In genomic region chr6:37699138-37699766, GRCh38 we compare ENCODE assay signal across 8 cellular contexts. TPM values are rescaled to one million over a fixed set of nuclear protein-coding genes. Genes with fewer than 3 reads are reported as not detected.
A peak's percentile ranks its signal among the peaks of the same experiment; 100 is the strongest.
DNase-seq lines count a peak whose midpoint lies in the region; ATAC-seq and TF ChIP-seq lines count a peak whose summit lies in the region.

No MANE protein-coding gene starts in this region.

- H3K36me3 ChIP-seq in CD8-positive, alpha-beta T cell (ENCODE audit: insufficient read depth, low read length): no peaks in the 10 kb centered on the region
- H3K36me3 ChIP-seq in Loucy (ENCODE audit: insufficient read depth, low read length) (no peaks in the 10 kb centered on the region), liver (ENCODE audit: control insufficient read depth in 4 of 4, insufficient read depth in 3 of 4, low read depth in 1 of 4, low read length in 3 of 4) (no peaks in the 10 kb centered on the region), upper lobe of right lung (no peaks in the 10 kb centered on the region)

- H3K9ac ChIP-seq in Loucy (ENCODE audit: low read depth, low read length, poor library complexity, severe bottlenecking): peak overlapping the region; percentile 71
- no peak overlapping the region for H3K9ac ChIP-seq in liver (ENCODE audit: low read depth in 1 of 2, low read length in 2 of 2)

- H3K4me2 ChIP-seq in Loucy (ENCODE audit: low read depth, low read length, poor library complexity, severe bottlenecking): peak overlapping the region; percentile 83

- TF ChIP-seq RAD21 in liver (IDR thresholded peaks at IDR 0.05): no peak

- no peaks in the 10 kb centered on the region for H3K9me2 ChIP-seq in Loucy (replicated peaks; ENCODE audit: low read depth, low read length)

- peaks cover 3% of the 10 kb centered on the region for H3K36me3 Mint-ChIP-seq in CD8-positive, alpha-beta T cell
- H3K36me3 Mint-ChIP-seq in activated naive CD8-positive, alpha-beta T cell treated with anti-CD3 and anti-CD28 coated beads for 36 hours: no peaks in the 10 kb centered on the region

- H3K27ac ChIP-seq in CD8-positive, alpha-beta T cell (ENCODE audit: low read depth, low read length): no peak overlapping the region
- H3K27ac ChIP-seq in liver (ENCODE audit: low read depth in 1 of 2, low read length in 2 of 2) (no peak overlapping the region), upper lobe of right lung (peak overlapping the region; percentile 24)

- H3K79me2 ChIP-seq in Loucy (ENCODE audit: insufficient read depth, low read length): no peaks in the 10 kb centered on the region

- H3K9me3 Mint-ChIP-seq in CD8-positive, alpha-beta T cell: no peaks in the 10 kb centered on the region
- H3K9me3 Mint-ChIP-seq in activated naive CD8-positive, alpha-beta T cell treated with anti-CD3 and anti-CD28 coated beads for 36 hours: no peaks in the 10 kb centered on the region

- DNase-seq in CD8-positive, alpha-beta T cell: peak in 4 of 7 experiments; percentile 49 to 84 (median 67)
- no peak for DNase-seq in activated naive CD8-positive, alpha-beta T cell treated with anti-CD3 and anti-CD28 coated beads for 36 hours
- no peak for DNase-seq in upper lobe of right lung
- DNase-seq in NCI-H1417 treated with DMSO at 0.1 percent for 48 hours (lab: John Stamatoyannopoulos, UW): no peak

- POLR2A ChIA-PET in CD8-positive, alpha-beta T cell (lab: Charles Lee): interaction anchor here (0.5 to 2.0 kb wide), 2 partner anchors 183 to 392 kb away, joined by 4 to 8 read pairs; no protein-coding TSS in a partner anchor

- H3K4me1 ChIP-seq in CD8-positive, alpha-beta T cell (ENCODE audit: insufficient read depth, low read length): peaks cover 11% of the 10 kb centered on the region
- H3K4me1 ChIP-seq in Loucy (ENCODE audit: insufficient read depth, low read length, poor library complexity, severe bottlenecking): peaks cover 22% of the 10 kb centered on the region
- peaks cover 5 to 29% (median 20%) of the 10 kb centered on the region in 4 donors for H3K4me1 ChIP-seq in liver (ENCODE audit: control insufficient read depth in 4 of 4, insufficient read depth in 4 of 4, low read length in 3 of 4)
- H3K4me1 ChIP-seq in upper lobe of right lung: peaks cover 25% of the 10 kb centered on the region

- no peaks in the 10 kb centered on the region for H3K9me3 ChIP-seq in CD8-positive, alpha-beta T cell (ENCODE audit: low read length)
- H3K9me3 ChIP-seq in Loucy (ENCODE audit: insufficient read depth, low read depth, low read length) (no peaks in the 10 kb centered on the region), liver (ENCODE audit: control insufficient read depth in 4 of 4, low read length in 3 of 4) (no peaks in the 10 kb centered on the region), upper lobe of right lung (no peaks in the 10 kb centered on the region)

- peak; percentile 61 for ATAC-seq in CD8-positive, alpha-beta T cell
- ATAC-seq in upper lobe of right lung: no peak
- ATAC-seq in GM19395 (IDR thresholded peaks at IDR 0.05; ENCODE audit: unreplicated experiment): no peak
- no peak for ATAC-seq in HG03342 (IDR thresholded peaks at IDR 0.05; ENCODE audit: unreplicated experiment)

- 28% methylated on average over 32 of the region's 32 CpGs for WGBS in liver

- H3K27me3 ChIP-seq in CD8-positive, alpha-beta T cell (ENCODE audit: insufficient read depth, low read length): peaks cover 21% of the 10 kb centered on the region
- H3K27me3 ChIP-seq in Loucy (ENCODE audit: insufficient read depth, low read length, poor library complexity, severe bottlenecking) (peaks cover 19% of the 10 kb centered on the region), liver (ENCODE audit: control insufficient read depth in 4 of 4, insufficient read depth in 4 of 4, low read length in 3 of 4) (peaks cover 0 to 5% (median 0%) of the 10 kb centered on the region in 4 donors), upper lobe of right lung (peaks cover 32% of the 10 kb centered on the region)

- H3K4me1 Mint-ChIP-seq in CD8-positive, alpha-beta T cell (ENCODE audit: low read depth): peaks cover 18% of the 10 kb centered on the region
- H3K4me1 Mint-ChIP-seq in activated naive CD8-positive, alpha-beta T cell treated with anti-CD3 and anti-CD28 coated beads for 36 hours: peaks cover 26% of the 10 kb centered on the region

- CTCF ChIA-PET in CD8-positive, alpha-beta T cell (lab: Charles Lee): interaction anchor here (0.7 to 1.5 kb wide), 3 partner anchors 15 to 376 kb away, joined by 3 to 4 read pairs (median 3); no protein-coding TSS in a partner anchor

- peak overlapping the region; percentile 99 for H3K4me3 Mint-ChIP-seq in CD8-positive, alpha-beta T cell
- peak overlapping the region; percentile 76 for H3K4me3 Mint-ChIP-seq in activated naive CD8-positive, alpha-beta T cell treated with anti-CD3 and anti-CD28 coated beads for 36 hours

- 0 out of 2 replicates have a peak, but pooled peaks cover 5% of the 10 kb centered on the region for H3F3A ChIP-seq in Loucy (ENCODE audit: low read depth)

- peak overlapping the region; percentile 85 for H2AFZ ChIP-seq in Loucy (ENCODE audit: low read length)

- intact Hi-C loops in CD8-positive, alpha-beta T cell (cut with DNase I, micrococcal nuclease): loop anchor here (5.0 to 10.0 kb wide), 6 partner anchors 118 to 976 kb away; partner anchors contain the start of genes BTBD9 (in 2 of the 2), PPIL1 (in 1 of the 2) and ZFAND3 (in 1 of the 2)
- intact Hi-C loops in upper lobe of right lung (cut with DNase I): no loop called here

- peak overlapping the region; percentile 80 for H3K4me3 ChIP-seq in CD8-positive, alpha-beta T cell (ENCODE audit: low read depth, low read length)
- H3K4me3 ChIP-seq in Loucy (ENCODE audit: low read length, poor library complexity, severe bottlenecking): peak overlapping the region; percentile 77
- H3K4me3 ChIP-seq in liver (ENCODE audit: low read depth in 1 of 3, low read length in 3 of 3): peak overlapping the region in 2 of 3 donors; percentile 51 to 67
- peak overlapping the region; percentile 64 for H3K4me3 ChIP-seq in upper lobe of right lung

- TF ChIP-seq CTCF in CD8-positive, alpha-beta T cell (IDR thresholded peaks at IDR 0.05): no peak
- TF ChIP-seq CTCF in Loucy (conservative IDR thresholded peaks at IDR 0.05; ENCODE audit: low read length) (no peak), liver (IDR thresholded peaks at IDR 0.05; ENCODE audit: low read depth, low read length, missing input control) (no peak), upper lobe of right lung (IDR thresholded peaks at IDR 0.05) (no peak)

- peak overlapping the region; percentile 85 for H3K27ac Mint-ChIP-seq in CD8-positive, alpha-beta T cell
- no peak overlapping the region for H3K27ac Mint-ChIP-seq in activated naive CD8-positive, alpha-beta T cell treated with anti-CD3 and anti-CD28 coated beads for 36 hours

- peaks cover 16% of the 10 kb centered on the region for H4K20me1 ChIP-seq in Loucy (ENCODE audit: insufficient read depth, low read length, poor library complexity, severe bottlenecking)

- H3K27me3 Mint-ChIP-seq in CD8-positive, alpha-beta T cell (ENCODE audit: low read depth): peaks cover 26% of the 10 kb centered on the region
- peaks cover 38% of the 10 kb centered on the region for H3K27me3 Mint-ChIP-seq in activated naive CD8-positive, alpha-beta T cell treated with anti-CD3 and anti-CD28 coated beads for 36 hours

TF ChIP-seq in liver, 16 proteins besides CTCF, POLR2A, EP300 and RAD21 (continues in another document):
- TF ChIP-seq, protein P1, sequence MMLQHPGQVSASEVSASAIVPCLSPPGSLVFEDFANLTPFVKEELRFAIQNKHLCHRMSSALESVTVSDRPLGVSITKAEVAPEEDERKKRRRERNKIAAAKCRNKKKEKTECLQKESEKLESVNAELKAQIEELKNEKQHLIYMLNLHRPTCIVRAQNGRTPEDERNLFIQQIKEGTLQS (IDR thresholded peaks at IDR 0.05): no peak
- TF ChIP-seq NR2F2 (IDR thresholded peaks at IDR 0.05) (no peak), MAX (IDR thresholded peaks at IDR 0.05) (no peak), REST (IDR thresholded peaks at IDR 0.05) (no peak), JUND (IDR thresholded peaks at IDR 0.05) (no peak), HNF4A (conservative IDR thresholded peaks at IDR 0.05) (no peak)

RNA-seq across cellular contexts. Expression of gene MDGA1, which starts 1.6 kb away (rescaled TPM):
- total RNA-seq in CD8-positive, alpha-beta T cell: 1 to 10 TPM; 6.6 to 6.7 TPM
- total RNA-seq in activated naive CD8-positive, alpha-beta T cell treated with anti-CD3 and anti-CD28 coated beads for 36 hours: 1 to 10 TPM in 1 of 2 experiments, under 1 TPM in 1; 0.89 to 1.2 TPM
- total RNA-seq in liver: under 1 TPM; 0.33 to 0.92 TPM
- under 1 TPM; 0.15 to 0.77 TPM for polyA plus RNA-seq in liver
- 10.7 TPM for total RNA-seq in upper lobe of right lung

Comparison
In these comparisons a context has a peak if more than half of its experiments do, and no peak if none do; other contexts are left out.
1. DNase-seq: peak in CD8-positive, alpha-beta T cell (4 of 7); none in activated naive CD8-positive, alpha-beta T cell treated with anti-CD3 and anti-CD28 coated beads for 36 hours (single experiment), upper lobe of right lung (single experiment) and NCI-H1417 treated with DMSO at 0.1 percent for 48 hours (single experiment).
2. Peak in every context shown above with its lines, with median percentiles within 50 percentile points of each other: H3K4me3 ChIP-seq.